ENCODE assay signal across 12 cellular contexts in the genomic region with DNA sequence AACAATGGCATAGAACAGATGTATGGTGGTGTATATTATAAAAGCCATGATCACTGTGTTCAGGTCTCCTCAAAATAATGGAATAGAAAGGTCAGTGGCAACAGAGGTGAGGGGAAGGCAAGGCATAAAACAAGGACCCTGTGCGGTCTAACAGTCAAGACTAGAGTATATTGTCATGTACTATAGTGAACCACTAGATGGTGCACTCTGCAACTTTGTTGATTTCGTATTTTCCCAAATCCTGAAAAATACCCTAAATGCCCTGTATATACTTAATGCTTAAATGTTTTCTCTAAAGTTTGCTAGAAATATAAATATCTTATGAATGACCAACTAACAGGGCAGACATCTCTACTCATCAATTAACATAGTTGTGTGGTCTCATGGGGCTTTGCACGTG.
DNase-seq lines count a peak whose midpoint lies in the region; ATAC-seq, FAIRE-seq and TF ChIP-seq lines count a peak whose summit lies in the region.
"Had no signal": no experiment of that assay in that cellular context is flagged by ENCODE, and none has a peak within 500 bp of the region (broad histone marks: within the 10 kb centered on the region; RNA-seq: fewer than 3 reads in every experiment).

No MANE protein-coding gene starts in this region.

- H3K79me2 ChIP-seq in MM.1S (ENCODE audit: low read length) (no peaks in the 10 kb centered on the region), osteoblast (ENCODE audit: insufficient read depth, low read length) (no peaks in the 10 kb centered on the region)

- H3K4me1 ChIP-seq in MM.1S (ENCODE audit: low read length): no peaks in the 10 kb centered on the region
- H3K4me1 ChIP-seq in osteoblast (ENCODE audit: insufficient read depth, low read length): no peaks in the 10 kb centered on the region

- no peaks in the 10 kb centered on the region for H3F3A ChIP-seq in MM.1S (ENCODE audit: insufficient read depth, low read length)

- TF ChIP-seq CTCF in GM12865 (IDR thresholded peaks at IDR 0.05; ENCODE audit: insufficient read depth, low read depth, low read length, missing control alignments): peak; percentile 5
- TF ChIP-seq CTCF in MM.1S (IDR thresholded peaks at IDR 0.05; ENCODE audit: low read length): peak; percentile 44
- peak; percentile 81 for TF ChIP-seq CTCF in chondrocyte (IDR thresholded peaks at IDR 0.05)
- peak; percentile 42 for TF ChIP-seq CTCF in osteoblast (IDR thresholded peaks at IDR 0.05; ENCODE audit: extremely low read depth, low read depth, low read length)
- no peak for TF ChIP-seq CTCF in omental fat pad (IDR thresholded peaks at IDR 0.05)

- no peak overlapping the region for H3K4me3 Mint-ChIP-seq in chondrocyte (ENCODE audit: unreplicated experiment)
- H3K4me3 Mint-ChIP-seq: natural killer cell had no signal

- H3K27ac ChIP-seq in MM.1S (ENCODE audit: low read length) (no peak overlapping the region), osteoblast (ENCODE audit: low read depth, low read length) (no peak overlapping the region)

- no peaks in the 10 kb centered on the region for H3K4me1 Mint-ChIP-seq in chondrocyte (ENCODE audit: low read depth)
- H3K4me1 Mint-ChIP-seq: natural killer cell had no signal

- no peak overlapping the region for H3K27ac Mint-ChIP-seq in chondrocyte (ENCODE audit: unreplicated experiment)
- H3K27ac Mint-ChIP-seq: natural killer cell had no signal

- H3K36me3 ChIP-seq in MM.1S (replicated peaks; ENCODE audit: insufficient read depth, low read length) (no peaks in the 10 kb centered on the region), osteoblast (ENCODE audit: insufficient read depth, low read length) (no peaks in the 10 kb centered on the region)

- no peaks in the 10 kb centered on the region for H3K9me3 Mint-ChIP-seq in chondrocyte (ENCODE audit: low read depth)

- H3K9me3 ChIP-seq in MM.1S (replicated peaks; ENCODE audit: insufficient read depth, low read length) (no peaks in the 10 kb centered on the region), osteoblast (ENCODE audit: low read depth, low read length) (no peaks in the 10 kb centered on the region)

- no peaks in the 10 kb centered on the region for H4K20me1 ChIP-seq in MM.1S (ENCODE audit: insufficient read depth, low read length)
- H4K20me1 ChIP-seq in osteoblast (ENCODE audit: insufficient read depth, low read length): no peaks in the 10 kb centered on the region

- DNase-seq in GM12865 (ENCODE audit: low read depth) (no peak), MM.1S (peak; percentile 9), chondrocyte (ENCODE audit: low spot score) (no peak), osteoblast (ENCODE audit: insufficient read length, low spot score, missing footprints) (peak; percentile 18), omental fat pad (ENCODE audit: low spot score) (no peak), T-helper 1 cell (no peak), anterior cingulate cortex (lab: John Stamatoyannopoulos, UW) (no peak), GM19239 (ENCODE audit: insufficient read length, low spot score) (no peak)
- DNase-seq: activated CD4-positive, CD25-positive, alpha-beta regulatory T cell; hippocampal formation; natural killer cell; NCI-H446 treated with DMSO at 0.1 percent for 48 hours had no signal

- no peaks in the 10 kb centered on the region for H3K36me3 Mint-ChIP-seq in chondrocyte (ENCODE audit: low read depth)
- H3K36me3 Mint-ChIP-seq: natural killer cell had no signal

- H3K27me3 ChIP-seq in MM.1S (replicated peaks; ENCODE audit: insufficient read depth, low read length) (no peaks in the 10 kb centered on the region), osteoblast (ENCODE audit: insufficient read depth, low read length) (no peaks in the 10 kb centered on the region)

- H3K4me3 ChIP-seq in GM12865 (ENCODE audit: low read depth, low read length) (no peak overlapping the region), MM.1S (ENCODE audit: low read length) (no peak overlapping the region), osteoblast (ENCODE audit: insufficient read depth, low read length) (no peak overlapping the region)

- peaks cover 4% of the 10 kb centered on the region for H3K27me3 Mint-ChIP-seq in chondrocyte (ENCODE audit: low read depth)

- no peak for FAIRE-seq in GM19239 (lab: Jason Lieb, UNC)

- H3K4me2 ChIP-seq in MM.1S (ENCODE audit: low read depth, low read length): no peak overlapping the region
- H3K4me2 ChIP-seq in osteoblast (ENCODE audit: insufficient read depth, low read length): no peak overlapping the region

- ATAC-seq in omental fat pad (ENCODE audit: low FRiP score): no peak
- ATAC-seq: natural killer cell had no signal

- no peaks in the 10 kb centered on the region for H3K9me2 ChIP-seq in MM.1S (replicated peaks; ENCODE audit: insufficient read depth, low read length)

- no peak overlapping the region for H2AFZ ChIP-seq in MM.1S (ENCODE audit: low read length)
- H2AFZ ChIP-seq in osteoblast (ENCODE audit: low read length): no peak overlapping the region

- no peak overlapping the region for H3K9ac ChIP-seq in MM.1S (ENCODE audit: low read length)

Comparison
In these comparisons a context has a peak if more than half of its experiments do, and no peak if none do; other contexts are left out.
1. DNase-seq: peak in MM.1S (single experiment) and osteoblast (single experiment); none in GM12865 (single experiment), chondrocyte (single experiment), omental fat pad (single experiment), T-helper 1 cell (0 of 5), anterior cingulate cortex (0 of 58) and GM19239 (single experiment).
2. CTCF ChIP-seq: peak in GM12865 (single experiment), MM.1S (single experiment), chondrocyte (single experiment) and osteoblast (single experiment); none in omental fat pad (0 of 3).